14 cellular contexts compared by ENCODE assay signal in genomic region chr2:47607315-47608061, GRCh38. TPM values are rescaled to one million over a fixed set of nuclear protein-coding genes. Genes with fewer than 3 reads are reported as not detected.
DNase-seq lines count a peak whose midpoint lies in the region; ATAC-seq, FAIRE-seq and TF ChIP-seq lines count a peak whose summit lies in the region.
"Had no signal": no experiment of that assay in that cellular context is flagged by ENCODE, and none has a peak within 500 bp of the region (broad histone marks: within the 10 kb centered on the region; RNA-seq: fewer than 3 reads in every experiment).

No MANE protein-coding gene starts in this region.

- WGBS in HepG2 (ENCODE audit: low lambda C conversion rate) = 29% methylated on average over 9 of the region's 9 CpGs
- WGBS in right lobe of liver (ENCODE audit: insufficient coverage, low coverage, low lambda C conversion rate, missing lambda C conversion rate) = 38% methylated on average over 1 of the region's 9 CpGs
- WGBS in K562 (ENCODE audit: insufficient coverage, low coverage, missing lambda C conversion rate) = 4% methylated on average over 7 of the region's 9 CpGs

- POLR2A ChIA-PET in HepG2 (lab: Yijun Ruan, JAX) = no interaction called here
- POLR2A ChIA-PET in K562 (lab: Yijun Ruan, JAX) = interaction anchor here (0.7 to 1.1 kb wide), 2 partner anchors 9 to 126 kb away, joined by 3 to 5 read pairs; no protein-coding TSS in a partner anchor

- H3K4me3 ChIP-seq in HepG2 (replicated peaks in 1 of 3; ENCODE audit: insufficient read depth in 1 of 3, low read depth in 2 of 3, low read length in 3 of 3) = no peak overlapping the region
- no peak overlapping the region for H3K4me3 ChIP-seq in right lobe of liver
- H3K4me3 ChIP-seq in K562 = no peak overlapping the region
- no peak overlapping the region for H3K4me3 ChIP-seq in neural progenitor cell
- no peak overlapping the region for H3K4me3 ChIP-seq in coronary artery
- H3K4me3 ChIP-seq: BLaER1 treated with 17β-estradiol and CSF1 and Interleukin-3, amounts not matched to agents 10 nM and 100 nM had no signal

- TF ChIP-seq EP300 in HepG2 (IDR thresholded peaks at IDR 0.05; ENCODE audit: low read depth in 2 of 2, low read length in 2 of 2) (no peak), HepG2 (CRISPR knock-in tag; IDR thresholded peaks at IDR 0.05; ENCODE audit: borderline replicate concordance) (no peak), K562 (IDR thresholded peaks at IDR 0.05; ENCODE audit: low read length) (no peak)

- in situ Hi-C loops in HepG2 (cut with HindIII; ENCODE audit: extremely low pct_ligation_motif_present, low pct_unique_long_range_greater_than_20kb) (no loop called here), K562 (cut with MboI) (no loop called here)

- H3K4me2 ChIP-seq in HepG2 (ENCODE audit: low read depth, low read length) (no peak overlapping the region), K562 (ENCODE audit: insufficient read depth, low read length) (no peak overlapping the region), neural progenitor cell (no peak overlapping the region)
- H3K4me2 ChIP-seq: BLaER1 treated with 17β-estradiol and CSF1 and Interleukin-3, amounts not matched to agents 10 nM and 100 nM had no signal

- peaks cover 2% of the 10 kb centered on the region for H3K9me3 Mint-ChIP-seq in neural progenitor cell
- H3K9me3 Mint-ChIP-seq: CD4-positive, CD25-positive, alpha-beta regulatory T cell; IgD-negative memory B cell had no signal

- FAIRE-seq in HepG2 (lab: Jason Lieb, UNC) (no peak), K562 (lab: Jason Lieb, UNC) (no peak)
- FAIRE-seq: GM18507 had no signal

- H3K9me3 ChIP-seq in HepG2 (ENCODE audit: low read length) (no peaks in the 10 kb centered on the region), right lobe of liver (no peaks in the 10 kb centered on the region), K562 (replicated peaks; ENCODE audit: control insufficient read depth, insufficient read depth, low read depth, low read length) (no peaks in the 10 kb centered on the region), neural progenitor cell (ENCODE audit: low read depth) (no peaks in the 10 kb centered on the region)

- H3K27me3 Mint-ChIP-seq in neural progenitor cell (ENCODE audit: insufficient read depth, low read depth) = peaks cover 4% of the 10 kb centered on the region

- H3K36me3 ChIP-seq in HepG2 (replicated peaks in 1 of 2; ENCODE audit: control insufficient read depth in 1 of 2, insufficient read depth in 2 of 2, low read length in 2 of 2) (no peaks in the 10 kb centered on the region), right lobe of liver (no peaks in the 10 kb centered on the region), K562 (ENCODE audit: control insufficient read depth, insufficient read depth, low read length) (no peaks in the 10 kb centered on the region), neural progenitor cell (no peaks in the 10 kb centered on the region)
- H3K36me3 ChIP-seq: BLaER1 treated with 17β-estradiol and CSF1 and Interleukin-3, amounts not matched to agents 10 nM and 100 nM had no signal

- TF ChIP-seq RAD21 in HepG2 (CRISPR knock-in tag; IDR thresholded peaks at IDR 0.05) = no peak
- no peak for TF ChIP-seq RAD21 in K562 (CRISPR knock-in tag; conservative IDR thresholded peaks at IDR 0.05 in 1 of 2, IDR thresholded peaks at IDR 0.05 in 1 of 2)

- no peaks in the 10 kb centered on the region for H3K9me1 ChIP-seq in K562 (ENCODE audit: control insufficient read depth, insufficient read depth, low read length)

- H3K27ac Mint-ChIP-seq in neural progenitor cell = peak overlapping the region; percentile 92
- H3K27ac Mint-ChIP-seq: IgD-negative memory B cell had no signal

- TF ChIP-seq POLR2A in HepG2 (IDR thresholded peaks at IDR 0.05; ENCODE audit: insufficient read depth in 1 of 2, low read depth in 2 of 2, low read length in 2 of 2) (no peak), right lobe of liver (IDR thresholded peaks at IDR 0.05) (no peak), K562 (conservative IDR thresholded peaks at IDR 0.05) (no peak)

- peaks cover 13% of the 10 kb centered on the region for H3K4me1 Mint-ChIP-seq in neural progenitor cell
- H3K4me1 Mint-ChIP-seq: CD4-positive, CD25-positive, alpha-beta regulatory T cell; IgD-negative memory B cell had no signal

- no peaks in the 10 kb centered on the region for H3K4me1 ChIP-seq in HepG2 (ENCODE audit: insufficient read depth, low read length)
- no peaks in the 10 kb centered on the region for H3K4me1 ChIP-seq in right lobe of liver
- no peaks in the 10 kb centered on the region for H3K4me1 ChIP-seq in K562 (replicated peaks in 1 of 2; ENCODE audit: control insufficient read depth in 2 of 2, insufficient read depth in 2 of 2, low read length in 2 of 2)
- H3K4me1 ChIP-seq in neural progenitor cell = peaks cover 8% of the 10 kb centered on the region

- no TSS peak for BruUV-seq in HepG2 (replicated peaks; lab: Mats Ljungman, UMichigan)
- no TSS peak for BruUV-seq in K562 (replicated peaks; lab: Mats Ljungman, UMichigan)

- H3K9ac ChIP-seq in HepG2 (ENCODE audit: insufficient read depth, low read depth, low read length) (no peak overlapping the region), K562 (ENCODE audit: insufficient read depth in 1 of 2, low read depth in 2 of 2, low read length in 2 of 2) (no peak overlapping the region), neural progenitor cell (no peak overlapping the region)
- H3K9ac ChIP-seq: BLaER1 treated with 17β-estradiol and CSF1 and Interleukin-3, amounts not matched to agents 10 nM and 100 nM had no signal

- DNase-seq in HepG2 (ENCODE audit: low spot score) (no peak), right lobe of liver (no peak), K562 (ENCODE audit: extremely low read depth in 1 of 4, low spot score in 3 of 4) (no peak), neural progenitor cell (ENCODE audit: low spot score) (no peak), coronary artery (ENCODE audit: low spot score) (no peak)
- no peak for DNase-seq in stimulated activated CD4-positive, alpha-beta T cell treated with anti-CD3 and anti-CD28 coated beads, Interleukin-4, amount 100 ng/mL, for 1 hour
- DNase-seq: 8988T; ACHN; CD4-positive, CD25-positive, alpha-beta regulatory T cell; GOT3 had no signal

- TF ChIP-seq CTCF in HepG2 (CRISPR knock-in tag; IDR thresholded peaks at IDR 0.05) (no peak), right lobe of liver (IDR thresholded peaks at IDR 0.05) (no peak), K562 (IDR thresholded peaks at IDR 0.05 in 2 of 3, conservative IDR thresholded peaks at IDR 0.05 in 1 of 3; ENCODE audit: insufficient read depth in 2 of 3, low read depth in 1 of 3, low read length in 3 of 3) (no peak), neural progenitor cell (IDR thresholded peaks at IDR 0.05) (no peak), coronary artery (IDR thresholded peaks at IDR 0.05) (no peak)

- H2AFZ ChIP-seq in HepG2 (ENCODE audit: low read length) = no peak overlapping the region
- H2AFZ ChIP-seq in K562 (ENCODE audit: low read depth, low read length) = no peak overlapping the region
- no peak overlapping the region for H2AFZ ChIP-seq in neural progenitor cell (replicated peaks)

- CTCF ChIA-PET in HepG2 (lab: Yijun Ruan, JAX; ENCODE audit: low intra/inter-chr PET ratio, low total read pairs) = no interaction called here
- CTCF ChIA-PET in K562 (lab: Yijun Ruan, JAX; ENCODE audit: low intra/inter-chr PET ratio) = no interaction called here

- ATAC-seq in HepG2 (no peak), right lobe of liver (no peak), K562 (no peak), GM19395 (IDR thresholded peaks at IDR 0.05; ENCODE audit: unreplicated experiment) (no peak)

- no peak overlapping the region for H3K4me3 Mint-ChIP-seq in neural progenitor cell
- H3K4me3 Mint-ChIP-seq: CD4-positive, CD25-positive, alpha-beta regulatory T cell; IgD-negative memory B cell had no signal

- peaks cover 0 to 17% of the 10 kb centered on the region in 2 experiments; a peak in 3 of 5 replicates for H3K27me3 ChIP-seq in HepG2 (ENCODE audit: control insufficient read depth in 1 of 2, insufficient read depth in 2 of 2, low read length in 2 of 2)
- H3K27me3 ChIP-seq in right lobe of liver = no peaks in the 10 kb centered on the region
- H3K27me3 ChIP-seq in K562 (ENCODE audit: control insufficient read depth in 2 of 2, insufficient read depth in 2 of 2, low read length in 2 of 2) = peaks cover 18 to 54% of the 10 kb centered on the region in 2 experiments; a peak in 4 of 5 replicates
- no peaks in the 10 kb centered on the region for H3K27me3 ChIP-seq in neural progenitor cell
- H3K27me3 ChIP-seq: BLaER1 treated with 17β-estradiol and CSF1 and Interleukin-3, amounts not matched to agents 10 nM and 100 nM had no signal

- H3K36me3 Mint-ChIP-seq in neural progenitor cell = peaks cover 2% of the 10 kb centered on the region

- intact Hi-C loops in HepG2 (cut with micrococcal nuclease; ENCODE audit: unreplicated experiment) = no loop called here
- intact Hi-C loops in right lobe of liver (cut with DNase I) = no loop called here
- intact Hi-C loops in K562 (cut with micrococcal nuclease) = no loop called here

- H3K79me2 ChIP-seq in HepG2 (ENCODE audit: insufficient read depth, low read length) (no peaks in the 10 kb centered on the region), K562 (ENCODE audit: control insufficient read depth, insufficient read depth, low read length) (no peaks in the 10 kb centered on the region), neural progenitor cell (ENCODE audit: low read depth) (no peaks in the 10 kb centered on the region)

- H3F3A ChIP-seq in neural progenitor cell (ENCODE audit: low read depth) = no peaks in the 10 kb centered on the region

- no peak overlapping the region for H3K27ac ChIP-seq in HepG2 (ENCODE audit: extremely low read length, insufficient read depth, low read length)
- no peak overlapping the region for H3K27ac ChIP-seq in right lobe of liver
- H3K27ac ChIP-seq in K562 (ENCODE audit: extremely low read depth, low read depth, low read length) = no peak overlapping the region
- no peak overlapping the region for H3K27ac ChIP-seq in neural progenitor cell
- no peak overlapping the region for H3K27ac ChIP-seq in coronary artery
- H3K27ac ChIP-seq: BLaER1 treated with 17β-estradiol and CSF1 and Interleukin-3, amounts not matched to agents 10 nM and 100 nM had no signal

- no peaks in the 10 kb centered on the region for H4K20me1 ChIP-seq in HepG2 (ENCODE audit: insufficient read depth, low read length)
- H4K20me1 ChIP-seq in K562 (replicated peaks; ENCODE audit: control insufficient read depth, insufficient read depth, low read length) = no peaks in the 10 kb centered on the region
- no peaks in the 10 kb centered on the region for H4K20me1 ChIP-seq in neural progenitor cell (ENCODE audit: low read depth)
- H4K20me1 ChIP-seq: BLaER1 treated with 17β-estradiol and CSF1 and Interleukin-3, amounts not matched to agents 10 nM and 100 nM had no signal

RNA-seq across cellular contexts. Expression of gene KCNK12, which starts 36.7 kb away (rescaled TPM):
- total RNA-seq in HepG2 (2016; rRNA removed; fragmentation: Illumina TruSeq; extraction: Trizol) (not detected in 2 replicates), right lobe of liver (not detected), K562 (2014; rRNA removed) (not detected in 2 replicates), K562 (2014; rRNA removed; fragmentation: Illumina TruSeq; extraction: Trizol) (not detected in 2 replicates), K562 (2015; rRNA removed; fragmentation: Illumina TruSeq; extraction: Trizol) (not detected in 2 replicates), K562 (2021) (not detected in 2 replicates), neural progenitor cell (ENCODE audit: low replicate concordance) (0.19 and 3.1 TPM in 2 replicates)
- total RNA-seq in HepG2 (2016; cell fraction: cytosol; rRNA removed; fragmentation: Illumina TruSeq; extraction: Trizol; ENCODE audit: low read depth) = not detected in 2 replicates
- not detected in 2 replicates for total RNA-seq in HepG2 (2016; cell fraction: insoluble cytoplasmic fraction; rRNA removed; fragmentation: Illumina TruSeq; extraction: Trizol)
- not detected in 2 replicates for total RNA-seq in HepG2 (2016; cell fraction: membrane; rRNA removed; fragmentation: Illumina TruSeq; extraction: Trizol)
- total RNA-seq in HepG2 (2016; cell fraction: nucleus; rRNA removed; fragmentation: Illumina TruSeq; extraction: Trizol) = not detected in 2 replicates
- polyA plus RNA-seq in HepG2 (2011; rRNA removed) (not detected in 2 replicates), K562 (2011; rRNA removed) (not detected in 2 replicates), K562 (2014; fragmentation: Illumina TruSeq; extraction: Trizol) (not detected in 2 replicates), K562 (2014; fragmentation: Nextera tagmentation; extraction: Ambion mirVana) (under 1 TPM in 1 of 2 experiments, not detected in 1; 0.04 TPM), K562 (2014; rRNA removed) (not detected in 2 replicates)
- polyA plus RNA-seq in HepG2 (2011; cell fraction: cytosol; rRNA removed) = not detected in 2 replicates
- polyA plus RNA-seq in HepG2 (2011; cell fraction: nucleus; rRNA removed) = not detected in 2 replicates
- polyA plus RNA-seq in HepG2 (2012) = 0.08 and 0.21 TPM in 2 replicates
- polyA plus RNA-seq in HepG2 (2016; cell fraction: cytosol; fragmentation: Illumina TruSeq; extraction: Trizol; ENCODE audit: low read depth) = not detected in 2 replicates
- polyA plus RNA-seq in HepG2 (2016; cell fraction: insoluble cytoplasmic fraction; fragmentation: Illumina TruSeq; extraction: Trizol; ENCODE audit: low read depth) = not detected in 2 replicates
- polyA plus RNA-seq in HepG2 (2016; cell fraction: membrane; fragmentation: Illumina TruSeq; extraction: Trizol; ENCODE audit: low read depth) = not detected in 2 replicates
- not detected in 2 replicates for polyA plus RNA-seq in HepG2 (2016; cell fraction: nucleus; fragmentation: Illumina TruSeq; extraction: Trizol; ENCODE audit: insufficient read depth, low read depth)
- polyA minus RNA-seq in HepG2 (2011; rRNA and poly(A)+ RNA removed; ENCODE audit: low replicate concordance) = not detected in 2 replicates
- polyA minus RNA-seq in HepG2 (2011; cell fraction: cytosol; rRNA and poly(A)+ RNA removed) = not detected in 2 replicates
- not detected in 2 replicates for polyA minus RNA-seq in HepG2 (2011; cell fraction: nucleus; rRNA and poly(A)+ RNA removed)
- total RNA-seq in K562 (2011; cell fraction: chromatin; rRNA removed; ENCODE audit: low replicate concordance) = not detected in 2 replicates
- total RNA-seq in K562 (2011; cell fraction: nucleolus; rRNA removed) = under 0.01 TPM in 1 of 2 replicates, not detected in the other
- total RNA-seq in K562 (2011; cell fraction: nucleoplasm; rRNA removed) = 0.15 TPM in 1 of 2 replicates, not detected in the other
- not detected in 2 replicates for polyA plus RNA-seq in K562 (2011; cell fraction: cytosol; rRNA removed)
- polyA plus RNA-seq in K562 (2011; cell fraction: nucleus; rRNA removed) = not detected in 2 replicates
- polyA plus RNA-seq in K562 (2012) = 0.13 and 0.22 TPM in 2 replicates
- polyA minus RNA-seq in K562 (2011; rRNA and poly(A)+ RNA removed) = not detected in 2 replicates
- polyA minus RNA-seq in K562 (2011; cell fraction: cytosol; rRNA and poly(A)+ RNA removed) = not detected in 2 replicates
- under 0.01 and 0.11 TPM in 2 replicates for polyA minus RNA-seq in K562 (2011; cell fraction: nucleus; rRNA and poly(A)+ RNA removed)

Comparison
In these comparisons a context has a peak if more than half of its experiments do, and no peak if none do; other contexts are left out.
1. Of the 241 proteins assayed by ChIP-seq in both HepG2 and K562: peak only in HepG2: none; only in K562: MAFG; in both: MAFF and MAFK; in neither: 238.